Comparison of ENCODE assay signal across 3 cellular contexts in the genomic region with DNA sequence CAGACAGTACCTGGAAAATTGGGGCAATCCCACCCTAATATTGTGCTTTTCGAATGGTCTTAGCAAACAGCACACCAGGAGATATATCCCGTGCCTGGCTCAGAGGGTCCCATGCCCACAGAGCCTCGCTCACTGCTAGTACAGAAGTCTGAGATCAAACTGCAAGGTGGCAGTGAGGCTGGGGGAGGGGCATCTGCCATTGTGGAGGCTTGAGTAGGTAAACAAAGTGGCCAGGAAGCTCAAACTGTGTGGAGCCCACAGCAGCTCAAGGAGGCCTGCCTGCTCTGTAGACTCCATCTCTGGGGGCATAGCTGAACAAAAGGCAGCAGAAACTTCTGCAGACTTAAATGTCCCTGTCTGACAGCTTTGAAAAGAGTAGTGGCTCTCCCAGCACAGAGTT. TPM values are rescaled to one million over a fixed set of nuclear protein-coding genes. Genes with fewer than 3 reads are reported as not detected.
"Had no signal": no experiment of that assay in that cellular context is flagged by ENCODE, and none has a peak within 500 bp of the region (broad histone marks: within the 10 kb centered on the region; RNA-seq: fewer than 3 reads in every experiment).

No MANE protein-coding gene starts in this region.

RNA-seq across cellular contexts. Expression of a gene that starts 53.3 kb away (rescaled TPM):
- total RNA-seq: LHCN-M2, M059J, MCF 10A had no signal
